In genomic region chr6:159097256-159097655, GRCh38 we compare ENCODE assay signal across 13 cellular contexts. TPM values are rescaled to one million over a fixed set of nuclear protein-coding genes. Genes with fewer than 3 reads are reported as not detected.
DNase-seq lines count a peak whose midpoint lies in the region; ATAC-seq and TF ChIP-seq lines count a peak whose summit lies in the region.
"Had no signal": no experiment of that assay in that cellular context is flagged by ENCODE, and none has a peak within 500 bp of the region (broad histone marks: within the 10 kb centered on the region; RNA-seq: fewer than 3 reads in every experiment).

No MANE protein-coding gene starts in this region.

- peaks cover 34 to 85% (median 67%) of the 10 kb centered on the region in 4 donors for H3K4me1 Mint-ChIP-seq in naive thymus-derived CD8-positive, alpha-beta T cell
- peaks cover 72% of the 10 kb centered on the region for H3K4me1 Mint-ChIP-seq in stimulated activated effector memory CD8-positive, alpha-beta T cell treated with anti-CD3 and anti-CD28 coated beads, Interleukin-12 subunit alpha, Interleukin-12 subunit beta, amount 100 ng/mL, for 72 hours
- H3K4me1 Mint-ChIP-seq in WTC11, result peaks cover 5% of the 10 kb centered on the region

- no peaks in the 10 kb centered on the region for H3K27me3 Mint-ChIP-seq in naive thymus-derived CD8-positive, alpha-beta T cell
- no peaks in the 10 kb centered on the region for H3K27me3 Mint-ChIP-seq in WTC11 (ENCODE audit: low read depth)

- ATAC-seq in naive thymus-derived CD8-positive, alpha-beta T cell, result no peak
- peak; percentile 81 for ATAC-seq in stimulated activated effector memory CD8-positive, alpha-beta T cell treated with anti-CD3 and anti-CD28 coated beads, Interleukin-12 subunit alpha, Interleukin-12 subunit beta, amount 100 ng/mL, for 72 hours
- ATAC-seq in HG03039 (IDR thresholded peaks at IDR 0.05; ENCODE audit: unreplicated experiment) (no peak), WTC11 (no peak)
- ATAC-seq: A549, psoas muscle had no signal

- TF ChIP-seq CTCF in WTC11 (IDR thresholded peaks at IDR 0.05), result no peak

- H3K36me3 Mint-ChIP-seq in naive thymus-derived CD8-positive, alpha-beta T cell, result no peaks in the 10 kb centered on the region
- peaks cover 9% of the 10 kb centered on the region for H3K36me3 Mint-ChIP-seq in stimulated activated effector memory CD8-positive, alpha-beta T cell treated with anti-CD3 and anti-CD28 coated beads, Interleukin-12 subunit alpha, Interleukin-12 subunit beta, amount 100 ng/mL, for 72 hours
- no peaks in the 10 kb centered on the region for H3K36me3 Mint-ChIP-seq in WTC11

- peak overlapping the region in 4 of 10 donors; percentile 9 to 30 (median 16) for H3K4me3 Mint-ChIP-seq in naive thymus-derived CD8-positive, alpha-beta T cell
- peak overlapping the region; percentile 71 for H3K4me3 Mint-ChIP-seq in stimulated activated effector memory CD8-positive, alpha-beta T cell treated with anti-CD3 and anti-CD28 coated beads, Interleukin-12 subunit alpha, Interleukin-12 subunit beta, amount 100 ng/mL, for 72 hours
- H3K4me3 Mint-ChIP-seq in WTC11, result no peak overlapping the region

- H3K9me3 Mint-ChIP-seq in naive thymus-derived CD8-positive, alpha-beta T cell, result no peaks in the 10 kb centered on the region
- H3K9me3 Mint-ChIP-seq in stimulated activated effector memory CD8-positive, alpha-beta T cell treated with anti-CD3 and anti-CD28 coated beads, Interleukin-12 subunit alpha, Interleukin-12 subunit beta, amount 100 ng/mL, for 72 hours, result no peaks in the 10 kb centered on the region
- H3K9me3 Mint-ChIP-seq in WTC11, result no peaks in the 10 kb centered on the region

- peak overlapping the region in 9 of 10 donors; percentile 31 to 89 (median 81) for H3K27ac Mint-ChIP-seq in naive thymus-derived CD8-positive, alpha-beta T cell
- H3K27ac Mint-ChIP-seq in stimulated activated effector memory CD8-positive, alpha-beta T cell treated with anti-CD3 and anti-CD28 coated beads, Interleukin-12 subunit alpha, Interleukin-12 subunit beta, amount 100 ng/mL, for 72 hours, result peak overlapping the region; percentile 79
- no peak overlapping the region for H3K27ac Mint-ChIP-seq in WTC11

- POLR2A ChIA-PET in naive thymus-derived CD8-positive, alpha-beta T cell (lab: Charles Lee), result interaction anchor here (2.9 to 5.2 kb wide), 4 partner anchors 32 to 54 kb away, joined by 13 to 39 read pairs (median 28); partner anchors contain the start of gene TAGAP
- POLR2A ChIA-PET in WTC11 (lab: Charles Lee), result no interaction called here

- DNase-seq in activated CD4-positive, alpha-beta T cell treated with anti-CD3 and anti-CD28 coated beads for 4 hours, result peak; percentile 56 to 71
- DNase-seq in activated CD4-positive, alpha-beta T cell treated with anti-CD3 and anti-CD28 coated beads, Interleukin-2, amount 50 U/mL, for 1 hour, result no peak
- peak; percentile 53 for DNase-seq in activated T-cell treated with anti-CD3 and anti-CD28 coated beads for 4 hours
- peak in 2 of 10 donors; percentile 14 to 23 for DNase-seq in naive thymus-derived CD8-positive, alpha-beta T cell
- DNase-seq in stimulated activated effector memory CD8-positive, alpha-beta T cell treated with anti-CD3 and anti-CD28 coated beads, Interleukin-12 subunit alpha, Interleukin-12 subunit beta, amount 100 ng/mL, for 72 hours (ENCODE audit: low spot score in 2 of 2), result no peak
- DNase-seq in WTC11 (ENCODE audit: low spot score), result no peak
- DNase-seq in C1 segment of cervical spinal cord (lab: John Stamatoyannopoulos, UW), result no peak
- DNase-seq: DMS 273 treated with DMSO at 0.1 percent for 48 hours, NCI-H1694 treated with DMSO at 0.1 percent for 48 hours, NCI-H82, psoas muscle had no signal

- CTCF ChIA-PET in WTC11 (lab: Charles Lee), result interaction anchor here (1.5 to 4.3 kb wide), 3 partner anchors 13 to 98 kb away, joined by 3 to 15 read pairs (median 9); partner anchors contain the start of gene RSPH3

TF ChIP-seq in WTC11, 78 proteins besides CTCF, POLR2A, EP300 and RAD21:
- TF ChIP-seq GRHL2 (CRISPR knock-in tag; IDR thresholded peaks at IDR 0.05; ENCODE audit: insufficient replicate concordance, severe bottlenecking) (no peak), AFF4 (CRISPR knock-in tag; IDR thresholded peaks at IDR 0.05; ENCODE audit: borderline replicate concordance) (no peak), HMGA2 (CRISPR knock-in tag; IDR thresholded peaks at IDR 0.05) (no peak), ZNF425 (CRISPR knock-in tag; conservative IDR thresholded peaks at IDR 0.05) (no peak), SOX15 (CRISPR knock-in tag; IDR thresholded peaks at IDR 0.05) (no peak), NR3C1 (CRISPR knock-in tag; conservative IDR thresholded peaks at IDR 0.05; ENCODE audit: low read depth) (no peak), USF1 (CRISPR knock-in tag; IDR thresholded peaks at IDR 0.05) (no peak), PREB (CRISPR knock-in tag; IDR thresholded peaks at IDR 0.05; ENCODE audit: borderline replicate concordance) (no peak), JUN (CRISPR knock-in tag; IDR thresholded peaks at IDR 0.05) (no peak), NR2C2 (CRISPR knock-in tag; IDR thresholded peaks at IDR 0.05) (no peak), FOXK1 (CRISPR knock-in tag; IDR thresholded peaks at IDR 0.05) (no peak), E2F1 (CRISPR knock-in tag; IDR thresholded peaks at IDR 0.05) (no peak)

RNA-seq across cellular contexts. Expression of gene TAGAP, which starts 52.5 kb away (rescaled TPM):
- total RNA-seq in naive thymus-derived CD8-positive, alpha-beta T cell, result 10 to 100 TPM; 54.5 to 56.9 TPM
- polyA plus RNA-seq in naive thymus-derived CD8-positive, alpha-beta T cell, result 100 to 1,000 TPM in 1 of 3 donors, 10 to 100 TPM in 2; 97.4 to 111 (median 98.2) TPM
- total RNA-seq in WTC11 (2021), result 0.22 to 0.27 TPM (median 0.27 TPM) in 3 replicates
- polyA plus RNA-seq: A549 had no signal

Comparison
In these comparisons a context has a peak if more than half of its experiments do, and no peak if none do; other contexts are left out.
1. DNase-seq: peak in activated CD4-positive, alpha-beta T cell treated with anti-CD3 and anti-CD28 coated beads for 4 hours (2 of 2) and activated T-cell treated with anti-CD3 and anti-CD28 coated beads for 4 hours (single experiment); none in activated CD4-positive, alpha-beta T cell treated with anti-CD3 and anti-CD28 coated beads, Interleukin-2, amount 50 U/mL, for 1 hour (single experiment), stimulated activated effector memory CD8-positive, alpha-beta T cell treated with anti-CD3 and anti-CD28 coated beads, Interleukin-12 subunit alpha, Interleukin-12 subunit beta, amount 100 ng/mL, for 72 hours (0 of 2), WTC11 (single experiment) and C1 segment of cervical spinal cord (0 of 14).
2. RNA of gene TAGAP, which starts 52.5 kb away (total RNA-seq): 54.5 to 56.9 TPM in naive thymus-derived CD8-positive, alpha-beta T cell; 0.22 to 0.27 TPM in WTC11; every median in the first group is over 10 times any median in the second.